ENCODE assay signal across 8 cellular contexts in the genomic region with DNA sequence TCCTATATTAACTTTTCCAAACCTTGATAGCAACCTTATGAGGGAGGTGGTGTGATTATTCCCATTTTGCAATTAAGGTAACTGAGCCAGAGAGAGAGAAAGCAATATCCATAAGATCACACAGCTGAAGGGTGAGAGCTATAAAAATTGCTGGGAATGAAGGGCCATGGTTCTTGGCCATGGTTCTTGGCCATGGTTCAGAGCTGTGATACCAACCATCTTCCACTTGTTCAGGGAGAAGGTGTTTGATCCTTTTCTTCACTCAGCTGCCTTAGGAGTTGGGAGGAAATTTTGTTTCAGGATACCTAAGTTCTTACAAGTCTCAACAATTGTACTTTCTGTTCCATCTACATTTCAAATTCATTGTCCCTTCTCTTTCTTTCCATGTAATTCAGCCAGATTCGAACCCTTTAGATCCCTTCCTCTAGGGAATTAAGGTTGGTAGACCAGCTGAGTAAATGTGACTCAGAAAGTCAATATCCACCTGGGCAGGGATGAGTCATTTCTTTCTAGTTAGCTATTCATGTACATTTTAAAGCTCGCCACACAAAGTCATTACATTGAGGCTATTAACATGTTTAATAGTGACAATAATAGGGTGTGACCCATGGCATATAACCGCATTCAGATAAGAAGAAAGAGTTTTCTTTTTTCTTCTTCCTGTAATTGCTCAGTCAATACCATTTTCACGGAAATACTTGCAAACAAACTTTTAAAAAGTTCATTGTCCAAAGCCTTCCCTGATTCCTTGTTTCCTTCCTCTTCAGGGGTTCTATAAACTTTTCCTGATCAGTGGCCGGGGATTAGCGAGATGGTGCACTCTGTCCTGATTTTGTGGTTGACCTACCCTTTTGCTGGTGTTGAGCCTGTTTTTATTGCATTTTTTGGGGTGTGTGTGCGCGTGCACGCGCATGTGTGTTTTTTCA.
DNase-seq lines count a peak whose midpoint lies in the region; ATAC-seq lines count a peak whose summit lies in the region.

No MANE protein-coding gene starts in this region.

- peaks cover 29% of the 10 kb centered on the region for H3K27me3 Mint-ChIP-seq in activated naive CD4-positive, alpha-beta T cell treated with anti-CD3 and anti-CD28 coated beads, Interleukin-2, amount 10 ng/mL, durations not matched to agents 7 days and 5 days

- no peak for DNase-seq in activated naive CD4-positive, alpha-beta T cell treated with anti-CD3 and anti-CD28 coated beads, Interleukin-2, amount 10 ng/mL, durations not matched to agents 7 days and 5 days
- DNase-seq in activated naive CD4-positive, alpha-beta T cell treated with Interleukin-2 at 50 U/mL for 16 hours = no peak
- DNase-seq in NCI-H146 (lab: John Stamatoyannopoulos, UW) = peak; percentile 78
- DNase-seq in NCI-H2227 (lab: John Stamatoyannopoulos, UW; ENCODE audit: unreplicated experiment) = no peak
- no peak for DNase-seq in pons (ENCODE audit: low spot score)
- DNase-seq in DMS 273 treated with DMSO at 0.1 percent for 48 hours (lab: John Stamatoyannopoulos, UW) = no peak

- H3K27ac Mint-ChIP-seq in activated naive CD4-positive, alpha-beta T cell treated with anti-CD3 and anti-CD28 coated beads, Interleukin-2, amount 10 ng/mL, durations not matched to agents 7 days and 5 days = peak overlapping the region; percentile 6

- peaks cover 6% of the 10 kb centered on the region for H3K9me3 Mint-ChIP-seq in activated naive CD4-positive, alpha-beta T cell treated with anti-CD3 and anti-CD28 coated beads, Interleukin-2, amount 10 ng/mL, durations not matched to agents 7 days and 5 days

- CTCF ChIA-PET in activated naive CD4-positive, alpha-beta T cell treated with anti-CD3 and anti-CD28 coated beads, Interleukin-2, amount 10 ng/mL, durations not matched to agents 7 days and 5 days (lab: Charles Lee) = no interaction called here

- no peak overlapping the region for H3K4me3 Mint-ChIP-seq in activated naive CD4-positive, alpha-beta T cell treated with anti-CD3 and anti-CD28 coated beads, Interleukin-2, amount 10 ng/mL, durations not matched to agents 7 days and 5 days

- H3K4me1 Mint-ChIP-seq in activated naive CD4-positive, alpha-beta T cell treated with anti-CD3 and anti-CD28 coated beads, Interleukin-2, amount 10 ng/mL, durations not matched to agents 7 days and 5 days = peaks cover 19% of the 10 kb centered on the region

- peaks cover 2% of the 10 kb centered on the region for H3K36me3 Mint-ChIP-seq in activated naive CD4-positive, alpha-beta T cell treated with anti-CD3 and anti-CD28 coated beads, Interleukin-2, amount 10 ng/mL, durations not matched to agents 7 days and 5 days

- ATAC-seq in esophagus mucosa (peak; percentile 86), HG02798 (IDR thresholded peaks at IDR 0.05; ENCODE audit: poor library complexity, unreplicated experiment) (no peak)
